In genomic region chrX:124378643-124379042, GRCh38 we compare ENCODE assay signal across 24 cellular contexts. TPM values are rescaled to one million over a fixed set of nuclear protein-coding genes. Genes with fewer than 3 reads are reported as not detected.
DNase-seq lines count a peak whose midpoint lies in the region; ATAC-seq and TF ChIP-seq lines count a peak whose summit lies in the region.
"Had no signal": no experiment of that assay in that cellular context is flagged by ENCODE, and none has a peak within 500 bp of the region (broad histone marks: within the 10 kb centered on the region; RNA-seq: fewer than 3 reads in every experiment).

No MANE protein-coding gene starts in this region.

- no peak overlapping the region for H3K9ac ChIP-seq in KMS-11
- H3K9ac ChIP-seq: BLaER1 treated with 17β-estradiol and CSF1 and Interleukin-3, amounts not matched to agents 10 nM and 100 nM had no signal

- H3K4me2 ChIP-seq in KMS-11: peak overlapping the region; percentile 71
- H3K4me2 ChIP-seq: BLaER1 treated with 17β-estradiol and CSF1 and Interleukin-3, amounts not matched to agents 10 nM and 100 nM had no signal

- ATAC-seq in T-helper 17 cell: no peak
- ATAC-seq in CD8-positive, alpha-beta T cell: no peak
- ATAC-seq in GM19328 (IDR thresholded peaks at IDR 0.05; ENCODE audit: unreplicated experiment): no peak
- ATAC-seq: PC-3 had no signal

- CTCF ChIA-PET in activated CD4-positive, alpha-beta T cell treated with anti-CD3 and anti-CD28 coated beads, Interleukin-2, amount 10 ng/mL, durations not matched to agents 7 days and 5 days (lab: Charles Lee): no interaction called here
- CTCF ChIA-PET in CD8-positive, alpha-beta T cell (lab: Charles Lee): no interaction called here

- peaks cover 25% of the 10 kb centered on the region for H3K36me3 Mint-ChIP-seq in activated CD4-positive, alpha-beta T cell treated with anti-CD3 and anti-CD28 coated beads, Interleukin-2, amount 10 ng/mL, durations not matched to agents 24 days and 14 days (ENCODE audit: low read depth)
- H3K36me3 Mint-ChIP-seq in activated CD4-positive, alpha-beta T cell treated with anti-CD3 and anti-CD28 coated beads, Interleukin-2, amount 10 ng/mL, durations not matched to agents 7 days and 5 days (ENCODE audit: low read depth): peaks cover 45% of the 10 kb centered on the region
- H3K36me3 Mint-ChIP-seq in T-helper 17 cell (ENCODE audit: low read depth): no peaks in the 10 kb centered on the region
- H3K36me3 Mint-ChIP-seq in CD8-positive, alpha-beta T cell: peaks cover 24% of the 10 kb centered on the region

- no peaks in the 10 kb centered on the region for H3K27me3 Mint-ChIP-seq in activated CD4-positive, alpha-beta T cell treated with anti-CD3 and anti-CD28 coated beads, Interleukin-2, amount 10 ng/mL, durations not matched to agents 24 days and 14 days
- H3K27me3 Mint-ChIP-seq in activated CD4-positive, alpha-beta T cell treated with anti-CD3 and anti-CD28 coated beads, Interleukin-2, amount 10 ng/mL, durations not matched to agents 7 days and 5 days: no peaks in the 10 kb centered on the region
- no peaks in the 10 kb centered on the region for H3K27me3 Mint-ChIP-seq in T-helper 17 cell
- no peaks in the 10 kb centered on the region for H3K27me3 Mint-ChIP-seq in CD8-positive, alpha-beta T cell (ENCODE audit: low read depth)
- H3K27me3 Mint-ChIP-seq: CD4-positive, alpha-beta memory T cell had no signal

- H3K4me3 Mint-ChIP-seq in activated CD4-positive, alpha-beta T cell treated with anti-CD3 and anti-CD28 coated beads, Interleukin-2, amount 10 ng/mL, durations not matched to agents 24 days and 14 days: no peak overlapping the region
- H3K4me3 Mint-ChIP-seq in activated CD4-positive, alpha-beta T cell treated with anti-CD3 and anti-CD28 coated beads, Interleukin-2, amount 10 ng/mL, durations not matched to agents 7 days and 5 days: no peak overlapping the region
- H3K4me3 Mint-ChIP-seq in T-helper 17 cell: peak overlapping the region; percentile 12
- no peak overlapping the region for H3K4me3 Mint-ChIP-seq in CD8-positive, alpha-beta T cell
- H3K4me3 Mint-ChIP-seq: CD4-positive, alpha-beta memory T cell had no signal

- H3K79me2 ChIP-seq in KMS-11 (ENCODE audit: insufficient read depth, low read depth): no peaks in the 10 kb centered on the region

- intact Hi-C loops in activated CD4-positive, alpha-beta T cell treated with anti-CD3 and anti-CD28 coated beads, Interleukin-2, amount 10 ng/mL, durations not matched to agents 24 days and 14 days (cut with micrococcal nuclease): no loop called here
- intact Hi-C loops in CD8-positive, alpha-beta T cell (cut with DNase I, micrococcal nuclease): no loop called here

- H2AFZ ChIP-seq in KMS-11 (ENCODE audit: low read depth) (peak overlapping the region; percentile 46; the same call in 1 of the 2 replicates), neuron (ENCODE audit: low read depth, low read length) (peak overlapping the region; percentile 38)

- H3K27ac Mint-ChIP-seq in activated CD4-positive, alpha-beta T cell treated with anti-CD3 and anti-CD28 coated beads, Interleukin-2, amount 10 ng/mL, durations not matched to agents 24 days and 14 days: no peak overlapping the region
- no peak overlapping the region for H3K27ac Mint-ChIP-seq in activated CD4-positive, alpha-beta T cell treated with anti-CD3 and anti-CD28 coated beads, Interleukin-2, amount 10 ng/mL, durations not matched to agents 7 days and 5 days
- H3K27ac Mint-ChIP-seq in T-helper 17 cell: no peak overlapping the region
- no peak overlapping the region for H3K27ac Mint-ChIP-seq in CD8-positive, alpha-beta T cell
- H3K27ac Mint-ChIP-seq: CD4-positive, alpha-beta memory T cell had no signal

- no peak for TF ChIP-seq CTCF in KMS-11 (conservative IDR thresholded peaks at IDR 0.05; ENCODE audit: low read depth, low read length)
- no peak for TF ChIP-seq CTCF in CD8-positive, alpha-beta T cell (IDR thresholded peaks at IDR 0.05)

- H3K4me3 ChIP-seq in KMS-11 (IDR thresholded peaks at IDR 0.05; ENCODE audit: insufficient read depth, low read depth, low read length) (no peak overlapping the region), neuron (ENCODE audit: low read length) (no peak overlapping the region)
- H3K4me3 ChIP-seq in CD8-positive, alpha-beta T cell (ENCODE audit: low read depth, low read length): no peak overlapping the region
- H3K4me3 ChIP-seq: BLaER1 treated with 17β-estradiol and CSF1 and Interleukin-3, amounts not matched to agents 10 nM and 100 nM had no signal

- H3K9me3 Mint-ChIP-seq in activated CD4-positive, alpha-beta T cell treated with anti-CD3 and anti-CD28 coated beads, Interleukin-2, amount 10 ng/mL, durations not matched to agents 24 days and 14 days: no peaks in the 10 kb centered on the region
- no peaks in the 10 kb centered on the region for H3K9me3 Mint-ChIP-seq in activated CD4-positive, alpha-beta T cell treated with anti-CD3 and anti-CD28 coated beads, Interleukin-2, amount 10 ng/mL, durations not matched to agents 7 days and 5 days
- H3K9me3 Mint-ChIP-seq in CD8-positive, alpha-beta T cell: no peaks in the 10 kb centered on the region
- H3K9me3 Mint-ChIP-seq: CD4-positive, alpha-beta memory T cell had no signal

- no peaks in the 10 kb centered on the region for H3K36me3 ChIP-seq in KMS-11 (ENCODE audit: insufficient read depth)
- H3K36me3 ChIP-seq in neuron (ENCODE audit: insufficient read depth, low read length): no peaks in the 10 kb centered on the region
- H3K36me3 ChIP-seq in CD8-positive, alpha-beta T cell (ENCODE audit: insufficient read depth, low read length): no peaks in the 10 kb centered on the region
- H3K36me3 ChIP-seq: BLaER1 treated with 17β-estradiol and CSF1 and Interleukin-3, amounts not matched to agents 10 nM and 100 nM had no signal

- POLR2A ChIA-PET in activated CD4-positive, alpha-beta T cell treated with anti-CD3 and anti-CD28 coated beads, Interleukin-2, amount 10 ng/mL, durations not matched to agents 7 days and 5 days (lab: Charles Lee): no interaction called here
- POLR2A ChIA-PET in CD8-positive, alpha-beta T cell (lab: Charles Lee): no interaction called here

- H3K4me1 Mint-ChIP-seq in activated CD4-positive, alpha-beta T cell treated with anti-CD3 and anti-CD28 coated beads, Interleukin-2, amount 10 ng/mL, durations not matched to agents 24 days and 14 days: peaks cover 11% of the 10 kb centered on the region
- H3K4me1 Mint-ChIP-seq in activated CD4-positive, alpha-beta T cell treated with anti-CD3 and anti-CD28 coated beads, Interleukin-2, amount 10 ng/mL, durations not matched to agents 7 days and 5 days: peaks cover 40% of the 10 kb centered on the region
- no peaks in the 10 kb centered on the region for H3K4me1 Mint-ChIP-seq in T-helper 17 cell
- H3K4me1 Mint-ChIP-seq in CD8-positive, alpha-beta T cell (ENCODE audit: low read depth): peaks cover 27% of the 10 kb centered on the region

- H3K27me3 ChIP-seq in KMS-11 (ENCODE audit: insufficient read depth, low read depth) (no peaks in the 10 kb centered on the region), neuron (ENCODE audit: insufficient read depth, low read length) (peaks cover 8% of the 10 kb centered on the region)
- H3K27me3 ChIP-seq in CD8-positive, alpha-beta T cell (ENCODE audit: insufficient read depth, low read length): no peaks in the 10 kb centered on the region

- H4K20me1 ChIP-seq in KMS-11 (ENCODE audit: insufficient read depth): no peaks in the 10 kb centered on the region

- peak overlapping the region; percentile 39; the same call in 1 of the 2 replicates for H3K27ac ChIP-seq in KMS-11
- no peak overlapping the region for H3K27ac ChIP-seq in CD8-positive, alpha-beta T cell (ENCODE audit: low read depth, low read length)
- H3K27ac ChIP-seq: 22Rv1; BLaER1 treated with 17β-estradiol and CSF1 and Interleukin-3, amounts not matched to agents 10 nM and 100 nM had no signal

- no peaks in the 10 kb centered on the region for H3K9me3 ChIP-seq in T-helper 17 cell (ENCODE audit: control insufficient read depth, low read length, poor library complexity, severe bottlenecking)
- H3K9me3 ChIP-seq in neuron (ENCODE audit: low read length): no peaks in the 10 kb centered on the region
- H3K9me3 ChIP-seq in CD8-positive, alpha-beta T cell (ENCODE audit: low read length): no peaks in the 10 kb centered on the region
- H3K9me3 ChIP-seq: BLaER1 treated with 17β-estradiol and CSF1 and Interleukin-3, amounts not matched to agents 10 nM and 100 nM had no signal

- H3K4me1 ChIP-seq in KMS-11 (ENCODE audit: low read depth, poor library complexity, severe bottlenecking) (peaks cover 42% of the 10 kb centered on the region), neuron (ENCODE audit: insufficient read depth, low read length) (no peaks in the 10 kb centered on the region)
- no peaks in the 10 kb centered on the region for H3K4me1 ChIP-seq in CD8-positive, alpha-beta T cell (ENCODE audit: insufficient read depth, low read length)
- H3K4me1 ChIP-seq: BLaER1 treated with 17β-estradiol and CSF1 and Interleukin-3, amounts not matched to agents 10 nM and 100 nM had no signal

- DNase-seq in activated CD4-positive, alpha-beta T cell treated with anti-CD3 and anti-CD28 coated beads, Interleukin-2, amount 10 ng/mL, durations not matched to agents 24 days and 14 days: peak; percentile 16
- no peak for DNase-seq in activated CD4-positive, alpha-beta T cell treated with anti-CD3 and anti-CD28 coated beads, Interleukin-2, amount 10 ng/mL, durations not matched to agents 7 days and 5 days
- DNase-seq in T-helper 17 cell: no peak
- DNase-seq in dermis blood vessel endothelial cell: no peak
- DNase-seq in CD8-positive, alpha-beta T cell: no peak
- DNase-seq: Calu3; CD4-positive, alpha-beta memory T cell; DMS153; GF-D8; H7; MV-4-11; NCI-H1694; NCI-H2081; NCI-H2171 treated with DMSO at 0.1 percent for 48 hours; NCI-H446; NCI-H526; PC-3; SHP77 had no signal

RNA-seq across cellular contexts. Expression of gene SH2D1A, which starts 32.3 kb away (rescaled TPM):
- total RNA-seq in activated CD4-positive, alpha-beta T cell treated with anti-CD3 and anti-CD28 coated beads, Interleukin-2, amount 10 ng/mL, durations not matched to agents 24 days and 14 days: 51.7 and 53.9 TPM in 2 replicates
- 10 to 100 TPM; 63.1 to 64.4 TPM for total RNA-seq in activated CD4-positive, alpha-beta T cell treated with anti-CD3 and anti-CD28 coated beads, Interleukin-2, amount 10 ng/mL, durations not matched to agents 7 days and 5 days
- total RNA-seq in T-helper 17 cell: 10 to 100 TPM; 25.8 to 29.1 TPM
- not detected in 2 replicates for total RNA-seq in dermis blood vessel endothelial cell
- total RNA-seq in CD8-positive, alpha-beta T cell: 10 to 100 TPM; 44.4 to 50.3 TPM
- total RNA-seq: Calu3, H7, PC-3, RPMI7951 had no signal

RNA-seq across cellular contexts. Expression of gene TEX13D, which starts 46.2 kb away (rescaled TPM):
- not detected in 2 replicates for total RNA-seq in activated CD4-positive, alpha-beta T cell treated with anti-CD3 and anti-CD28 coated beads, Interleukin-2, amount 10 ng/mL, durations not matched to agents 24 days and 14 days
- not detected for total RNA-seq in activated CD4-positive, alpha-beta T cell treated with anti-CD3 and anti-CD28 coated beads, Interleukin-2, amount 10 ng/mL, durations not matched to agents 7 days and 5 days
- total RNA-seq in T-helper 17 cell: not detected
- total RNA-seq in dermis blood vessel endothelial cell: not detected in 2 replicates
- not detected for total RNA-seq in CD8-positive, alpha-beta T cell
- total RNA-seq: Calu3; CD4-positive, alpha-beta memory T cell; H7; PC-3; RPMI7951 had no signal

Comparison
In these comparisons a context has a peak if more than half of its experiments do, and no peak if none do; other contexts are left out.
1. RNA of gene SH2D1A, which starts 32.3 kb away (total RNA-seq): 63.1 to 64.4 TPM in activated CD4-positive, alpha-beta T cell treated with anti-CD3 and anti-CD28 coated beads, Interleukin-2, amount 10 ng/mL, durations not matched to agents 7 days and 5 days, 51.7 to 53.9 TPM in activated CD4-positive, alpha-beta T cell treated with anti-CD3 and anti-CD28 coated beads, Interleukin-2, amount 10 ng/mL, durations not matched to agents 24 days and 14 days, 44.4 to 50.3 TPM in CD8-positive, alpha-beta T cell and 25.8 to 29.1 TPM in T-helper 17 cell; not detected in dermis blood vessel endothelial cell; every median in the first group is over 10 times any median in the second.